In genomic region chr4:16052939-16053338, GRCh38 we compare ENCODE assay signal across 34 cellular contexts. TPM values are rescaled to one million over a fixed set of nuclear protein-coding genes. Genes with fewer than 3 reads are reported as not detected.
"Had no signal": no experiment of that assay in that cellular context is flagged by ENCODE, and none has a peak within 500 bp of the region (broad histone marks: within the 10 kb centered on the region; RNA-seq: fewer than 3 reads in every experiment).

No MANE protein-coding gene starts in this region.

- H3K36me3 ChIP-seq: MG63 had no signal

- H3K9me3 ChIP-seq: MG63 had no signal

- H3K27ac ChIP-seq: KMS-11 had no signal

- H3K4me3 ChIP-seq: MG63 had no signal

- DNase-seq: Karpas-422, Kasumi-1, MG63, MM.1S, MV-4-11, NCI-H1092, NCI-H1092 treated with DMSO at 0.1 percent for 48 hours, NCI-H1105, NCI-H1105 treated with DMSO at 0.1 percent for 48 hours, NCI-H1417 treated with DMSO at 0.1 percent for 48 hours, NCI-H1436, NCI-H1436 treated with DMSO at 0.1 percent for 48 hours, NCI-H146, NCI-H1694, NCI-H1694 treated with DMSO at 0.1 percent for 48 hours, NCI-H187, NCI-H187 treated with DMSO at 0.1 percent for 48 hours, NCI-H1930, NCI-H2029, NCI-H2029 treated with DMSO at 0.1 percent for 48 hours, NCI-H2081, NCI-H2081 treated with DMSO at 0.1 percent for 48 hours, NCI-H2107, NCI-H2171, NCI-H2171 treated with DMSO at 0.1 percent for 48 hours, NCI-H2227 treated with DMSO at 0.1 percent for 48 hours, NCI-H226, NCI-H345, NCI-H446, NCI-H446 treated with DMSO at 0.1 percent for 48 hours, NCI-H510A had no signal

- H3K27me3 ChIP-seq: MG63 had no signal

RNA-seq across cellular contexts. Expression of gene PROM1, which starts 30.9 kb away (rescaled TPM):
- total RNA-seq: LHCN-M2, MCF 10A had no signal
